17 cellular contexts compared by ENCODE assay signal in the genomic region with DNA sequence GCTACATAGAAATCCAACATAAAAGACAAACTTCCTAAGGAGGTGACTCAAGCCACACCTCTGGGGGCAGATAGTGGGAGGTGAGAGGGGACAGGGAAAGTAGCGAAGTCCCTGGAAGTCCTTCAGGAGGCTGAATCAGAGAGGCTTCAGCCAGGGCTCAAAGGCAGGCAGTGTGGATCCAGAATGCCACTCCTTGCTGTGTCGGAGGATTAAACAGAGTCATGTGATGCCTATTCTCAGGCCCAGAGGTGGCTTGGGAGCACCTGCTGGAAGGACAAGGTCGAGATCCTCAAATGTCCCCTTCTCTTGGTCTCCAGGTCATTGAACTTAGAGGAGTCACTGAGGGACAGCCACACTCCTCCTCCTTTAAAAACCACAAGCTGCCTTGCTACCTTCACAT.
DNase-seq lines count a peak whose midpoint lies in the region; ATAC-seq and TF ChIP-seq lines count a peak whose summit lies in the region.
"Had no signal": no experiment of that assay in that cellular context is flagged by ENCODE, and none has a peak within 500 bp of the region (broad histone marks: within the 10 kb centered on the region; RNA-seq: fewer than 3 reads in every experiment).

No MANE protein-coding gene starts in this region.

- no peak for TF ChIP-seq POLR2A in breast epithelium (IDR thresholded peaks at IDR 0.05)

- peak overlapping the region in 1 of 5 experiments; percentile 77 for H3K4me3 Mint-ChIP-seq in brain
- H3K4me3 Mint-ChIP-seq: CD8-positive, alpha-beta T cell had no signal

- no peaks in the 10 kb centered on the region for H3K9me3 Mint-ChIP-seq in brain
- H3K9me3 Mint-ChIP-seq: CD8-positive, alpha-beta T cell had no signal

- H3K36me3 ChIP-seq in BLaER1 treated with 17β-estradiol and CSF1 and Interleukin-3, amounts not matched to agents 10 nM and 100 nM: no peaks in the 10 kb centered on the region
- H3K36me3 ChIP-seq in NT2/D1 (ENCODE audit: insufficient read depth, insufficient read length, low read length): no peaks in the 10 kb centered on the region
- no peaks in the 10 kb centered on the region for H3K36me3 ChIP-seq in mucosa of descending colon (ENCODE audit: low read depth)
- H3K36me3 ChIP-seq in breast epithelium: no peaks in the 10 kb centered on the region

- no peak overlapping the region for H3K9ac ChIP-seq in BLaER1 treated with 17β-estradiol and CSF1 and Interleukin-3, amounts not matched to agents 10 nM and 100 nM
- H3K9ac ChIP-seq in NT2/D1 (ENCODE audit: insufficient read length, low read depth): peak overlapping the region; percentile 6
- H3K9ac ChIP-seq: SK-N-SH had no signal

- H3K27ac ChIP-seq in BLaER1 treated with 17β-estradiol and CSF1 and Interleukin-3, amounts not matched to agents 10 nM and 100 nM: no peak overlapping the region
- H3K27ac ChIP-seq in breast epithelium: no peak overlapping the region
- H3K27ac ChIP-seq: PC-9 had no signal

- no peaks in the 10 kb centered on the region; a peak in 1 of 22 replicates for H4K20me1 ChIP-seq in BLaER1 treated with 17β-estradiol and CSF1 and Interleukin-3, amounts not matched to agents 10 nM and 100 nM

- H3K4me2 ChIP-seq in BLaER1 treated with 17β-estradiol and CSF1 and Interleukin-3, amounts not matched to agents 10 nM and 100 nM: peak overlapping the region in 8 of 11 experiments; percentile 49 to 89 (median 68); a peak in 16 of 22 replicates
- H3K4me2 ChIP-seq: PC-9, SK-N-SH had no signal

- intact Hi-C loops in mucosa of descending colon (cut with DNase I, micrococcal nuclease): no loop called here
- intact Hi-C loops in breast epithelium (cut with DNase I; ENCODE audit: low total_unique reads): no loop called here

- no peaks in the 10 kb centered on the region for H3K9me3 ChIP-seq in BLaER1 treated with 17β-estradiol and CSF1 and Interleukin-3, amounts not matched to agents 10 nM and 100 nM (replicated peaks in 1 of 11)
- H3K9me3 ChIP-seq in NT2/D1 (ENCODE audit: insufficient read depth, low read length) (no peaks in the 10 kb centered on the region), mucosa of descending colon (no peaks in the 10 kb centered on the region), breast epithelium (no peaks in the 10 kb centered on the region)
- H3K9me3 ChIP-seq: SK-N-SH had no signal

- no peak for TF ChIP-seq CTCF in brain (conservative IDR thresholded peaks at IDR 0.05)
- no peak for TF ChIP-seq CTCF in mucosa of descending colon (IDR thresholded peaks at IDR 0.05)
- no peak for TF ChIP-seq CTCF in breast epithelium (IDR thresholded peaks at IDR 0.05)

- H3K4me1 Mint-ChIP-seq in brain: peaks cover 90% of the 10 kb centered on the region

- peak overlapping the region; percentile 44 to 95 (median 90) for H3K27ac Mint-ChIP-seq in brain
- H3K27ac Mint-ChIP-seq: CD8-positive, alpha-beta T cell had no signal

- H3K27me3 Mint-ChIP-seq in brain: no peaks in the 10 kb centered on the region

- H3K27me3 ChIP-seq in BLaER1 treated with 17β-estradiol and CSF1 and Interleukin-3, amounts not matched to agents 10 nM and 100 nM: peaks cover 0 to 14% (median 8%) of the 10 kb centered on the region in 11 experiments; a peak in 11 of 22 replicates
- no peaks in the 10 kb centered on the region for H3K27me3 ChIP-seq in NT2/D1 (ENCODE audit: insufficient read depth, insufficient read length)
- H3K27me3 ChIP-seq in breast epithelium: no peaks in the 10 kb centered on the region

- peaks cover 25 to 76% (median 65%) of the 10 kb centered on the region in 10 experiments for H3K4me1 ChIP-seq in BLaER1 treated with 17β-estradiol and CSF1 and Interleukin-3, amounts not matched to agents 10 nM and 100 nM
- H3K4me1 ChIP-seq in NT2/D1 (ENCODE audit: insufficient read depth, insufficient read length) (peaks cover 14% of the 10 kb centered on the region), mucosa of descending colon (ENCODE audit: low read depth) (peaks cover 20% of the 10 kb centered on the region), breast epithelium (no peaks in the 10 kb centered on the region)

- DNase-seq in NT2/D1 (ENCODE audit: low read depth, low spot score) (no peak), mucosa of descending colon (peak in 1 of 3 donors; percentile 49), breast epithelium (ENCODE audit: low spot score in 2 of 2) (no peak), foreskin melanocyte (no peak)
- no peak for DNase-seq in stimulated activated naive CD4-positive, alpha-beta T cell treated with Interleukin-2 at 50 U/mL for 16 hours (lab: John Stamatoyannopoulos, UW)
- DNase-seq: CD8-positive, alpha-beta T cell; KBM-7; NCI-H1092; NCI-H1694; NCI-H345; NCI-H526 treated with DMSO at 0.1 percent for 48 hours; PC-9; SK-N-SH had no signal

- ATAC-seq in mucosa of descending colon: peak; percentile 82
- no peak for ATAC-seq in GM21825 (IDR thresholded peaks at IDR 0.05; ENCODE audit: unreplicated experiment)
- ATAC-seq: CD8-positive, alpha-beta T cell; Right ventricle myocardium inferior had no signal

- H3K4me3 ChIP-seq in BLaER1 treated with 17β-estradiol and CSF1 and Interleukin-3, amounts not matched to agents 10 nM and 100 nM: no peak overlapping the region
- H3K4me3 ChIP-seq in NT2/D1 (ENCODE audit: insufficient read length, low read depth) (no peak overlapping the region), mucosa of descending colon (no peak overlapping the region), breast epithelium (no peak overlapping the region)
- H3K4me3 ChIP-seq: PC-9 had no signal

- H3K36me3 Mint-ChIP-seq in brain: no peaks in the 10 kb centered on the region
- H3K36me3 Mint-ChIP-seq: CD8-positive, alpha-beta T cell had no signal
